In the genomic region with DNA sequence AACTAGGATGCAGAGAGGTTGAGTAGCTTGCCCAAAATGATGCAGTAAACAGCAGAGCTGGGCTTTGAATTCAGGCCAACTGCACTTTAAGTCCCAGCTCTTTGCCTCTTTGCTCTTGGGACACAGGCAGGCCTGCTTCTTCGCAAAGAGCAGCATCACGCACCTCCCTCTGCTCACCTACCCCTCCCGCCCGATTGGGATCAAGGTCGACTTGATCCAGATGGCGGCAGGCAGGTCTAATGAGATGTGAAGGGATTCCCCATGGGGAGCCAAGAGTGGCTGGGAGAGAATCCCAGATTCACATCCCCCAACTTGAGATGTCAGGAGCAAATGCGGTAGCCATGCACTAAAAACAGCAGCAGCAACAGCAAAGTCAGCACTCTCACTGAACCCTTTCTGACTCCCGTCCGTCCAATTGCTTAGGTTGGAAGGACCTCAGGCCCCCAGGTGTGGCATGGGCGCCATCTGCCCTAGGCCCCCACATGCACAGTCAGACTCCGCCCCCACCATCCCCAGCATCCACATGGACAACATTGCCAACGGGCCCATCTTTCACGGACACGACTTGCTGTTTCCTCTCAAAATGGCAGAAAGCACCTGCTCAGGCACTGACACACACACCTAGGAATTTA, we compare ENCODE assay signal across 1 cellular context.
A peak's percentile ranks its signal among the peaks of the same experiment; 100 is the strongest.
TF ChIP-seq lines count a peak whose summit lies in the region.

No MANE protein-coding gene starts in this region.

TF ChIP-seq in HepG2, 621 proteins besides CTCF, POLR2A, EP300 and RAD21 (continued from another document):
- TF ChIP-seq, protein P1, sequence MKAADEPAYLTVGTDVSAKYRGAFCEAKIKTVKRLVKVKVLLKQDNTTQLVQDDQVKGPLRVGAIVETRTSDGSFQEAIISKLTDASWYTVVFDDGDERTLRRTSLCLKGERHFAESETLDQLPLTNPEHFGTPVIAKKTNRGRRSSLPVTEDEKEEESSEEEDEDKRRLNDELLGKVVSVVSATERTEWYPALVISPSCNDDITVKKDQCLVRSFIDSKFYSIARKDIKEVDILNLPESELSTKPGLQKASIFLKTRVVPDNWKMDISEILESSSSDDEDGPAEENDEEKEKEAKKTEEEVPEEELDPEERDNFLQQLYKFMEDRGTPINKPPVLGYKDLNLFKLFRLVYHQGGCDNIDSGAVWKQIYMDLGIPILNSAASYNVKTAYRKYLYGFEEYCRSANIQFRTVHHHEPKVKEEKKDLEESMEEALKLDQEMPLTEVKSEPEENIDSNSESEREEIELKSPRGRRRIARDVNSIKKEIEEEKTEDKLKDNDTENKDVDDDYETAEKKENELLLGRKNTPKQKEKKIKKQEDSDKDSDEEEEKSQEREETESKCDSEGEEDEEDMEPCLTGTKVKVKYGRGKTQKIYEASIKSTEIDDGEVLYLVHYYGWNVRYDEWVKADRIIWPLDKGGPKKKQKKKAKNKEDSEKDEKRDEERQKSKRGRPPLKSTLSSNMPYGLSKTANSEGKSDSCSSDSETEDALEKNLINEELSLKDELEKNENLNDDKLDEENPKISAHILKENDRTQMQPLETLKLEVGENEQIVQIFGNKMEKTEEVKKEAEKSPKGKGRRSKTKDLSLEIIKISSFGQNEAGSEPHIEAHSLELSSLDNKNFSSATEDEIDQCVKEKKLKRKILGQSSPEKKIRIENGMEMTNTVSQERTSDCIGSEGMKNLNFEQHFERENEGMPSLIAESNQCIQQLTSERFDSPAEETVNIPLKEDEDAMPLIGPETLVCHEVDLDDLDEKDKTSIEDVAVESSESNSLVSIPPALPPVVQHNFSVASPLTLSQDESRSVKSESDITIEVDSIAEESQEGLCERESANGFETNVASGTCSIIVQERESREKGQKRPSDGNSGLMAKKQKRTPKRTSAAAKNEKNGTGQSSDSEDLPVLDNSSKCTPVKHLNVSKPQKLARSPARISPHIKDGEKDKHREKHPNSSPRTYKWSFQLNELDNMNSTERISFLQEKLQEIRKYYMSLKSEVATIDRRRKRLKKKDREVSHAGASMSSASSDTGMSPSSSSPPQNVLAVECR (CRISPR knock-in tag; IDR thresholded peaks at IDR 0.05; ENCODE audit: borderline replicate concordance) = peak; percentile 8; the same call in 1 of the 2 replicates
- TF ChIP-seq, protein P2, sequence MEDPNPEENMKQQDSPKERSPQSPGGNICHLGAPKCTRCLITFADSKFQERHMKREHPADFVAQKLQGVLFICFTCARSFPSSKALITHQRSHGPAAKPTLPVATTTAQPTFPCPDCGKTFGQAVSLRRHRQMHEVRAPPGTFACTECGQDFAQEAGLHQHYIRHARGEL (CRISPR knock-in tag; IDR thresholded peaks at IDR 0.05) = no peak
- no peak for TF ChIP-seq HCFC1 (IDR thresholded peaks at IDR 0.05; ENCODE audit: low read depth, low read length)
- TF ChIP-seq, protein P3, sequence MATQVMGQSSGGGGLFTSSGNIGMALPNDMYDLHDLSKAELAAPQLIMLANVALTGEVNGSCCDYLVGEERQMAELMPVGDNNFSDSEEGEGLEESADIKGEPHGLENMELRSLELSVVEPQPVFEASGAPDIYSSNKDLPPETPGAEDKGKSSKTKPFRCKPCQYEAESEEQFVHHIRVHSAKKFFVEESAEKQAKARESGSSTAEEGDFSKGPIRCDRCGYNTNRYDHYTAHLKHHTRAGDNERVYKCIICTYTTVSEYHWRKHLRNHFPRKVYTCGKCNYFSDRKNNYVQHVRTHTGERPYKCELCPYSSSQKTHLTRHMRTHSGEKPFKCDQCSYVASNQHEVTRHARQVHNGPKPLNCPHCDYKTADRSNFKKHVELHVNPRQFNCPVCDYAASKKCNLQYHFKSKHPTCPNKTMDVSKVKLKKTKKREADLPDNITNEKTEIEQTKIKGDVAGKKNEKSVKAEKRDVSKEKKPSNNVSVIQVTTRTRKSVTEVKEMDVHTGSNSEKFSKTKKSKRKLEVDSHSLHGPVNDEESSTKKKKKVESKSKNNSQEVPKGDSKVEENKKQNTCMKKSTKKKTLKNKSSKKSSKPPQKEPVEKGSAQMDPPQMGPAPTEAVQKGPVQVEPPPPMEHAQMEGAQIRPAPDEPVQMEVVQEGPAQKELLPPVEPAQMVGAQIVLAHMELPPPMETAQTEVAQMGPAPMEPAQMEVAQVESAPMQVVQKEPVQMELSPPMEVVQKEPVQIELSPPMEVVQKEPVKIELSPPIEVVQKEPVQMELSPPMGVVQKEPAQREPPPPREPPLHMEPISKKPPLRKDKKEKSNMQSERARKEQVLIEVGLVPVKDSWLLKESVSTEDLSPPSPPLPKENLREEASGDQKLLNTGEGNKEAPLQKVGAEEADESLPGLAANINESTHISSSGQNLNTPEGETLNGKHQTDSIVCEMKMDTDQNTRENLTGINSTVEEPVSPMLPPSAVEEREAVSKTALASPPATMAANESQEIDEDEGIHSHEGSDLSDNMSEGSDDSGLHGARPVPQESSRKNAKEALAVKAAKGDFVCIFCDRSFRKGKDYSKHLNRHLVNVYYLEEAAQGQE (IDR thresholded peaks at IDR 0.05; ENCODE audit: borderline replicate concordance in 1 of 2, low read depth in 1 of 2, low read length in 2 of 2) = no peak
- TF ChIP-seq TP53 (CRISPR knock-in tag; conservative IDR thresholded peaks at IDR 0.05) = no peak
- TF ChIP-seq ZNF333 (CRISPR knock-in tag; IDR thresholded peaks at IDR 0.05; ENCODE audit: borderline replicate concordance) = peak; percentile 29; the same call in 1 of the 2 replicates
- TF ChIP-seq U2AF1 (optimal IDR thresholded peaks at IDR 0.05; ENCODE audit: low read depth, low read length) = no peak
- no peak for TF ChIP-seq ZNF282 (IDR thresholded peaks at IDR 0.05; ENCODE audit: partially characterized antibody)
- no peak for TF ChIP-seq TBL1XR1 (IDR thresholded peaks at IDR 0.05; ENCODE audit: borderline replicate concordance, low read length, partially characterized antibody)
